Comparison of ENCODE assay signal across 16 cellular contexts in the genomic region with DNA sequence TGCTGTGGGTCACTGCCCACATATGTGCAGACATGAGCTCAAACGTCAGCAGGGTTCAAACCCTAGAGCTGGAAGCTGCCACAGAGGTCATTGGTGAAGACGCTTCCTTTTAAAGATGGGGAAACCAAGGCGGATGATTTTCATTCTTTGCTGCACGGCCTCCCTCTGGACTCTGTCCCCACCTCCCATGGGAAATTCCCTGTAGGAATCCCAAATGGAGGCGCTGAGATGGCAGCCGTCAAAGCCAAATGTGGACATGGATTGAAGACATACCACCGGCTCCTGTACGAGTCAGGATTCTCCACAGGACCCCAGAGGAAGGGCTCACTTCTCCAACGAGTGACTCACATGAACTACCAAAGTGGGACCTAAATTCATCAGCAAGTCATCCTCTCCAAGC.
"Had no signal": no experiment of that assay in that cellular context is flagged by ENCODE, and none has a peak within 500 bp of the region (broad histone marks: within the 10 kb centered on the region; RNA-seq: fewer than 3 reads in every experiment).

No MANE protein-coding gene starts in this region.

- H3K36me3 Mint-ChIP-seq: naive thymus-derived CD8-positive, alpha-beta T cell; stimulated activated memory B cell treated with anti-CD40 and anti-IgM and Interleukin-4, amounts not matched to agents 10 μg/mL and 1 μg/mL and 100 μg/mL, for 72 hours had no signal

- H3K9me3 Mint-ChIP-seq: stimulated activated naive CD8-positive, alpha-beta T cell treated with anti-CD3 and anti-CD28 coated beads, Interleukin-15, Interleukin-2, amounts not matched to agents 100 ng/mL and 50 ng/mL, for 24 hours had no signal

- H3K27me3 Mint-ChIP-seq: stimulated activated memory B cell treated with anti-CD40 and anti-IgM and Interleukin-4, amounts not matched to agents 10 μg/mL and 1 μg/mL and 100 μg/mL, for 72 hours; stimulated activated naive CD8-positive, alpha-beta T cell treated with anti-CD3 and anti-CD28 coated beads, Interleukin-15, Interleukin-2, amounts not matched to agents 100 ng/mL and 50 ng/mL, for 24 hours had no signal

- H3K4me3 Mint-ChIP-seq: naive thymus-derived CD8-positive, alpha-beta T cell; stimulated activated memory B cell treated with anti-CD40 and anti-IgM and Interleukin-4, amounts not matched to agents 10 μg/mL and 1 μg/mL and 100 μg/mL, for 72 hours; stimulated activated naive CD8-positive, alpha-beta T cell treated with anti-CD3 and anti-CD28 coated beads, Interleukin-15, Interleukin-2, amounts not matched to agents 100 ng/mL and 50 ng/mL, for 24 hours had no signal

- H3K4me1 Mint-ChIP-seq: naive thymus-derived CD8-positive, alpha-beta T cell; stimulated activated memory B cell treated with anti-CD40 and anti-IgM and Interleukin-4, amounts not matched to agents 10 μg/mL and 1 μg/mL and 100 μg/mL, for 72 hours had no signal

- DNase-seq: cortex of kidney; dorsolateral prefrontal cortex; effector CD8-positive, alpha-beta T cell; heart left ventricle; hippocampal formation; kidney glomerular epithelial cell; mammary epithelial cell; mucosa of descending colon; ovary; right lobe of liver; stimulated activated CD4-positive, alpha-beta T cell treated with anti-CD3 and anti-CD28 coated beads, Interleukin-15, amount 100 ng/mL, for 24 hours; stimulated activated CD4-positive, alpha-beta T cell treated with anti-CD3 and anti-CD28 coated beads, Interleukin-1b, Interleukin-23, amount 100 ng/mL, for 48 hours; stimulated activated CD4-positive, alpha-beta T cell treated with anti-CD3 and anti-CD28 coated beads, Interleukin-4, amount 100 ng/mL, for 24 hours had no signal

- H3K27ac Mint-ChIP-seq: naive thymus-derived CD8-positive, alpha-beta T cell; stimulated activated memory B cell treated with anti-CD40 and anti-IgM and Interleukin-4, amounts not matched to agents 10 μg/mL and 1 μg/mL and 100 μg/mL, for 72 hours; stimulated activated naive CD8-positive, alpha-beta T cell treated with anti-CD3 and anti-CD28 coated beads, Interleukin-15, Interleukin-2, amounts not matched to agents 100 ng/mL and 50 ng/mL, for 24 hours had no signal

- ATAC-seq: heart left ventricle; mucosa of descending colon; naive thymus-derived CD8-positive, alpha-beta T cell; right lobe of liver; stimulated activated memory B cell treated with anti-CD40 and anti-IgM and Interleukin-4, amounts not matched to agents 10 μg/mL and 1 μg/mL and 100 μg/mL, for 72 hours had no signal
